In the genomic region with DNA sequence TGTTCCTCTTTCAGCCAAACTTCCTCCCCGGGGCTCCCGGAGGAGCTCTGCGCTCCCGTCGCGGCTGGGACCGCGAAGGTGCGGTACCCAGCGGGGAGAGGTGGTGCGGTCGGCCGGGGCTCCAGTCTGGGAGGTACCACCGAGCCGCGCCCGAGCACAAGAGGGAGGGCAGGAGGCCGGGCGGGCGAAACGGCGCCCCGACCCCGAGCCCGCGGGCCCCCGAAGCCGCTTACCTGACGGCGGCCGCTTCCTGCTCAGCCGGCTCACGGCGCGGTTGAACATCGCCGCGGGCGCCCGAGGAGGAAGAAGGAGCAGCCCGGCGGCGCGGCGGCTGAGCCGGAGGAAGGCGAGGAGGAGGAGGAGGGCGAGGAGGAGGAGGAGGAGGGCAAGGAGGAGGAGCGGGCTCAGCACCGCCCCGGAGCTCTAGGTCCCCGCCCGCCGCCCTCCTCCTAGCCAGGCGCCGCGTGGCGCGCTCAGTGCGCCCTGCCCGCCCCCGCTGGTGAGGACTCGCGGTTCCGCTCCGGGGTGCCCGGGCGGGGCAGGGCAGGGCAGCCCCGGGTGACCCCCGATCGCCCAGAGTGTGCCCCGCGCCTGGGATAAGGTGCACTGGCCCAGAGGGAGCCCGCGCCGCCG, we compare ENCODE assay signal across 8 cellular contexts. TPM values are rescaled to one million over a fixed set of nuclear protein-coding genes. Genes with fewer than 3 reads are reported as not detected.
A peak's percentile ranks its signal among the peaks of the same experiment; 100 is the strongest.
DNase-seq lines count a peak whose midpoint lies in the region; ATAC-seq and TF ChIP-seq lines count a peak whose summit lies in the region.

Gene RGS10 (minus strand): TSS at position 363 of the 633 bp plus-strand sequence. CDS start 81 bp downstream, at position 282.

- intact Hi-C loops in activated T-helper 2 cell treated with anti-CD3 and anti-CD28 coated beads, Interferon-gamma antibody, Interleukin-2, Interleukin-4, amounts not matched to agents 10 μg/mL and 5 μg/mL and 100 μg/mL, durations not matched to agents 14 hours and 24 hours and 36 hours (cut with micrococcal nuclease), result loop anchor here (1.0 to 5.0 kb wide), 5 partner anchors 55 to 336 kb away; partner anchors contain the start of genes BAG3 and GRK5

- no peak for TF ChIP-seq CTCF in gastroesophageal sphincter (IDR thresholded peaks at IDR 0.05)
- TF ChIP-seq CTCF in osteocyte (IDR thresholded peaks at IDR 0.05), result no peak
- no peak for TF ChIP-seq CTCF in thoracic aorta (IDR thresholded peaks at IDR 0.05)

- peaks cover 23% of the 10 kb centered on the region for H3K36me3 Mint-ChIP-seq in activated T-helper 2 cell treated with anti-CD3 and anti-CD28 coated beads, Interferon-gamma antibody, Interleukin-2, Interleukin-4, amounts not matched to agents 10 μg/mL and 5 μg/mL and 100 μg/mL, durations not matched to agents 14 hours and 24 hours and 36 hours (ENCODE audit: low read depth)
- H3K36me3 Mint-ChIP-seq in osteocyte (ENCODE audit: unreplicated experiment), result no peaks in the 10 kb centered on the region

- H3K27ac ChIP-seq in gastroesophageal sphincter (peak within 1 kb of the TSS; percentile 30 to 86 (median 82)), thoracic aorta (peak within 1 kb of the TSS; percentile 13 to 64)

- peak; percentile 60 to 67 for TF ChIP-seq POLR2A in gastroesophageal sphincter (IDR thresholded peaks at IDR 0.05)

- H3K4me3 ChIP-seq in gastroesophageal sphincter (peak within 1 kb of the TSS; percentile 77 to 82), thoracic aorta (peak within 1 kb of the TSS; percentile 90)

- peaks cover 46% of the 10 kb centered on the region for H3K4me1 Mint-ChIP-seq in activated T-helper 2 cell treated with anti-CD3 and anti-CD28 coated beads, Interferon-gamma antibody, Interleukin-2, Interleukin-4, amounts not matched to agents 10 μg/mL and 5 μg/mL and 100 μg/mL, durations not matched to agents 14 hours and 24 hours and 36 hours (ENCODE audit: low read depth)
- H3K4me1 Mint-ChIP-seq in osteocyte (ENCODE audit: unreplicated experiment), result peaks cover 37% of the 10 kb centered on the region

- ATAC-seq in GM19043 (IDR thresholded peaks at IDR 0.05; ENCODE audit: low read depth, unreplicated experiment), result peak; percentile 58
- peak; percentile 73 for ATAC-seq in HG03280 (IDR thresholded peaks at IDR 0.05; ENCODE audit: unreplicated experiment)
- ATAC-seq in gastroesophageal sphincter, result peak; percentile 92
- peak; percentile 60 for ATAC-seq in thoracic aorta (ENCODE audit: insufficient number of reproducible peaks, low FRiP score, low read depth)

- H3K4me1 ChIP-seq in gastroesophageal sphincter (peaks cover 0 to 74% (median 27%) of the 10 kb centered on the region in 3 donors), thoracic aorta (ENCODE audit: control insufficient read depth in 1 of 2, low read depth in 2 of 2) (peaks cover 9 to 42% of the 10 kb centered on the region in 2 donors)

- no peak for TF ChIP-seq EP300 in gastroesophageal sphincter (IDR thresholded peaks at IDR 0.05)

- H3K27me3 Mint-ChIP-seq in activated T-helper 2 cell treated with anti-CD3 and anti-CD28 coated beads, Interferon-gamma antibody, Interleukin-2, Interleukin-4, amounts not matched to agents 10 μg/mL and 5 μg/mL and 100 μg/mL, durations not matched to agents 14 hours and 24 hours and 36 hours (ENCODE audit: low read depth), result peaks cover 14% of the 10 kb centered on the region
- H3K27me3 Mint-ChIP-seq in osteocyte (ENCODE audit: unreplicated experiment), result peaks cover 1% of the 10 kb centered on the region

- no peaks in the 10 kb centered on the region for H3K9me3 Mint-ChIP-seq in activated T-helper 2 cell treated with anti-CD3 and anti-CD28 coated beads, Interferon-gamma antibody, Interleukin-2, Interleukin-4, amounts not matched to agents 10 μg/mL and 5 μg/mL and 100 μg/mL, durations not matched to agents 14 hours and 24 hours and 36 hours
- no peaks in the 10 kb centered on the region for H3K9me3 Mint-ChIP-seq in osteocyte (ENCODE audit: unreplicated experiment)

- H3K27me3 ChIP-seq in gastroesophageal sphincter, result peaks cover 3% of the 10 kb centered on the region
- H3K27me3 ChIP-seq in thoracic aorta (replicated peaks; ENCODE audit: insufficient read depth), result no peaks in the 10 kb centered on the region

- WGBS in gastroesophageal sphincter (ENCODE audit: low coverage in 1 of 2), 2 donors, result 0% methylated on average over 7 of the region's 77 CpGs; no CpG with 5 or more reads in 1 of the 2 donors

- peak within 1 kb of the TSS; percentile 86 for H3K27ac Mint-ChIP-seq in activated T-helper 2 cell treated with anti-CD3 and anti-CD28 coated beads, Interferon-gamma antibody, Interleukin-2, Interleukin-4, amounts not matched to agents 10 μg/mL and 5 μg/mL and 100 μg/mL, durations not matched to agents 14 hours and 24 hours and 36 hours
- no peak within 1 kb of the TSS for H3K27ac Mint-ChIP-seq in osteocyte (ENCODE audit: unreplicated experiment)

- H3K36me3 ChIP-seq in gastroesophageal sphincter (no peaks in the 10 kb centered on the region), thoracic aorta (no peaks in the 10 kb centered on the region)

- DNase-seq in AG20443 (ENCODE audit: low spot score) (peak; percentile 91), RKO (ENCODE audit: low spot score) (peak; percentile 87), osteocyte (ENCODE audit: extremely low spot score, unreplicated experiment) (no peak), thoracic aorta (ENCODE audit: low spot score) (no peak)
- DNase-seq in activated T-helper 2 cell treated with anti-CD3 and anti-CD28 coated beads, Interferon-gamma antibody, Interleukin-2, Interleukin-4, amounts not matched to agents 10 μg/mL and 5 μg/mL and 100 μg/mL, durations not matched to agents 14 hours and 24 hours and 36 hours (ENCODE audit: low spot score), result peak; percentile 83

- H3K4me3 Mint-ChIP-seq in activated T-helper 2 cell treated with anti-CD3 and anti-CD28 coated beads, Interferon-gamma antibody, Interleukin-2, Interleukin-4, amounts not matched to agents 10 μg/mL and 5 μg/mL and 100 μg/mL, durations not matched to agents 14 hours and 24 hours and 36 hours (ENCODE audit: low read depth), result peak within 1 kb of the TSS; percentile 89
- peak within 1 kb of the TSS; percentile 83 for H3K4me3 Mint-ChIP-seq in osteocyte (ENCODE audit: unreplicated experiment)

- H3K9me3 ChIP-seq in gastroesophageal sphincter, result no peaks in the 10 kb centered on the region
- H3K9me3 ChIP-seq in thoracic aorta, result no peaks in the 10 kb centered on the region

RNA-seq across cellular contexts. Expression of gene RGS10, which starts in this region (rescaled TPM):
- total RNA-seq in activated T-helper 2 cell treated with anti-CD3 and anti-CD28 coated beads, Interferon-gamma antibody, Interleukin-2, Interleukin-4, amounts not matched to agents 10 μg/mL and 5 μg/mL and 100 μg/mL, durations not matched to agents 14 hours and 24 hours and 36 hours, result 101 and 112 TPM in 2 replicates
- 10 to 100 TPM; 18.1 to 48.5 (median 33.4) TPM for total RNA-seq in gastroesophageal sphincter
- total RNA-seq in osteocyte, result 19.0 and 23.3 TPM in 2 replicates
- 10 to 100 TPM; 33.2 to 37.1 TPM for total RNA-seq in thoracic aorta

Comparison
In these comparisons a context has a peak if more than half of its experiments do, and no peak if none do; other contexts are left out.
1. DNase-seq: peak in AG20443 (single experiment), RKO (single experiment) and activated T-helper 2 cell treated with anti-CD3 and anti-CD28 coated beads, Interferon-gamma antibody, Interleukin-2, Interleukin-4, amounts not matched to agents 10 μg/mL and 5 μg/mL and 100 μg/mL, durations not matched to agents 14 hours and 24 hours and 36 hours (single experiment); none in osteocyte (single experiment) and thoracic aorta (single experiment).
2. Peak in every context shown above with its lines, with median percentiles within 50 percentile points of each other: ATAC-seq.